ENCODE assay signal across 17 cellular contexts in genomic region chr11:97683733-97684132, GRCh38.
DNase-seq lines count a peak whose midpoint lies in the region; ATAC-seq and TF ChIP-seq lines count a peak whose summit lies in the region.
"Had no signal": no experiment of that assay in that cellular context is flagged by ENCODE, and none has a peak within 500 bp of the region (broad histone marks: within the 10 kb centered on the region; RNA-seq: fewer than 3 reads in every experiment).

No MANE protein-coding gene starts in this region.

- no peak overlapping the region for H3K27ac ChIP-seq in GM23338 (ENCODE audit: low read depth)

- peaks cover 6% of the 10 kb centered on the region; the same call in 1 of the 2 replicates for H3K4me1 ChIP-seq in GM23338 (ENCODE audit: insufficient read depth)

- 0 out of 2 replicates have a peak, but pooled peaks cover 4% of the 10 kb centered on the region for H3K9me2 ChIP-seq in GM23338 (ENCODE audit: insufficient read depth)

- H3K4me3 Mint-ChIP-seq in GM23338 = no peak overlapping the region
- no peak overlapping the region for H3K4me3 Mint-ChIP-seq in activated CD4-positive, alpha-beta T cell treated with anti-CD3 and anti-CD28 coated beads, Interleukin-2, amount 10 ng/mL, durations not matched to agents 7 days and 5 days
- H3K4me3 Mint-ChIP-seq: brain; nephron; stimulated activated naive B cell treated with anti-CD40 and anti-IgM and Interleukin-4, amounts not matched to agents 10 μg/mL and 1 μg/mL and 100 μg/mL, for 72 hours had no signal

- no peaks in the 10 kb centered on the region for H3K36me3 ChIP-seq in GM23338 (ENCODE audit: insufficient read depth)

- TF ChIP-seq CTCF in GM23338 (conservative IDR thresholded peaks at IDR 0.05; ENCODE audit: low read depth in 2 of 2) (peak; percentile 46 to 54), NB4 (IDR thresholded peaks at IDR 0.05; ENCODE audit: low read depth, low read length) (peak; percentile 26)

- TF ChIP-seq POLR2A in NB4 (IDR thresholded peaks at IDR 0.05; ENCODE audit: extremely low read depth, insufficient read length) = no peak

- H3K4me3 ChIP-seq in GM23338 (no peak overlapping the region), NB4 (ENCODE audit: low read depth, low read length) (no peak overlapping the region)

- no peak overlapping the region for H3K4me2 ChIP-seq in GM23338

- H3K27me3 ChIP-seq in GM23338 (ENCODE audit: insufficient read depth) = no peaks in the 10 kb centered on the region

- H4K20me1 ChIP-seq in GM23338 (replicated peaks; ENCODE audit: insufficient read depth) = no peaks in the 10 kb centered on the region

- peaks cover 13% of the 10 kb centered on the region for H3K4me1 Mint-ChIP-seq in GM23338
- no peaks in the 10 kb centered on the region for H3K4me1 Mint-ChIP-seq in activated CD4-positive, alpha-beta T cell treated with anti-CD3 and anti-CD28 coated beads, Interleukin-2, amount 10 ng/mL, durations not matched to agents 7 days and 5 days
- H3K4me1 Mint-ChIP-seq: nephron; stimulated activated naive B cell treated with anti-CD40 and anti-IgM and Interleukin-4, amounts not matched to agents 10 μg/mL and 1 μg/mL and 100 μg/mL, for 72 hours had no signal

- ATAC-seq in GM23338 = peak; percentile 99
- ATAC-seq in HG03469 (IDR thresholded peaks at IDR 0.05; ENCODE audit: unreplicated experiment) = no peak
- no peak for ATAC-seq in left cardiac atrium
- ATAC-seq: esophagus mucosa, left colon had no signal

- H3K27ac Mint-ChIP-seq in GM23338 = no peak overlapping the region
- H3K27ac Mint-ChIP-seq in activated CD4-positive, alpha-beta T cell treated with anti-CD3 and anti-CD28 coated beads, Interleukin-2, amount 10 ng/mL, durations not matched to agents 7 days and 5 days = no peak overlapping the region
- H3K27ac Mint-ChIP-seq: nephron; stimulated activated naive B cell treated with anti-CD40 and anti-IgM and Interleukin-4, amounts not matched to agents 10 μg/mL and 1 μg/mL and 100 μg/mL, for 72 hours had no signal

- DNase-seq in A172 (ENCODE audit: low spot score) (peak; percentile 14), GM23338 (ENCODE audit: low spot score) (peak; percentile 83), NB4 (ENCODE audit: low read depth) (peak; percentile 57), ecto neural progenitor cell (ENCODE audit: low spot score) (peak; percentile 42), NCI-H446 (lab: John Stamatoyannopoulos, UW) (no peak), left cardiac atrium (no peak)
- DNase-seq in activated CD4-positive, alpha-beta T cell treated with anti-CD3 and anti-CD28 coated beads, Interleukin-2, amount 10 ng/mL, durations not matched to agents 7 days and 5 days = no peak
- DNase-seq: activated T-cell treated with anti-CD3 and anti-CD28 coated beads for 4 hours; AML-193; Karpas-422; left colon; NCI-H526 treated with DMSO at 0.1 percent for 48 hours; stimulated activated naive B cell treated with anti-CD40 and anti-IgM and Interleukin-4, amounts not matched to agents 10 μg/mL and 1 μg/mL and 100 μg/mL, for 72 hours had no signal

- H3F3A ChIP-seq in GM23338 (replicated peaks; ENCODE audit: low read depth) = no peaks in the 10 kb centered on the region

- peak overlapping the region; percentile 83 for H2AFZ ChIP-seq in GM23338

- H3K36me3 Mint-ChIP-seq in GM23338 (ENCODE audit: low read depth) = no peaks in the 10 kb centered on the region
- H3K36me3 Mint-ChIP-seq in activated CD4-positive, alpha-beta T cell treated with anti-CD3 and anti-CD28 coated beads, Interleukin-2, amount 10 ng/mL, durations not matched to agents 7 days and 5 days (ENCODE audit: low read depth) = no peaks in the 10 kb centered on the region
- H3K36me3 Mint-ChIP-seq: brain; stimulated activated naive B cell treated with anti-CD40 and anti-IgM and Interleukin-4, amounts not matched to agents 10 μg/mL and 1 μg/mL and 100 μg/mL, for 72 hours had no signal

- H3K9me3 Mint-ChIP-seq in GM23338 = peaks cover 2% of the 10 kb centered on the region; the same call in 1 of the 3 replicates
- peaks cover 7% of the 10 kb centered on the region for H3K9me3 Mint-ChIP-seq in activated CD4-positive, alpha-beta T cell treated with anti-CD3 and anti-CD28 coated beads, Interleukin-2, amount 10 ng/mL, durations not matched to agents 7 days and 5 days

- intact Hi-C loops in left cardiac atrium (cut with DNase I) = no loop called here

- CTCF ChIA-PET in activated CD4-positive, alpha-beta T cell treated with anti-CD3 and anti-CD28 coated beads, Interleukin-2, amount 10 ng/mL, durations not matched to agents 7 days and 5 days (lab: Charles Lee) = no interaction called here

- POLR2A ChIA-PET in activated CD4-positive, alpha-beta T cell treated with anti-CD3 and anti-CD28 coated beads, Interleukin-2, amount 10 ng/mL, durations not matched to agents 7 days and 5 days (lab: Charles Lee) = no interaction called here

- no peaks in the 10 kb centered on the region for H3K79me2 ChIP-seq in GM23338 (replicated peaks; ENCODE audit: insufficient read depth)

- H3K27me3 Mint-ChIP-seq in GM23338 (ENCODE audit: insufficient read depth, low read depth, poor library complexity) = peaks cover 6% of the 10 kb centered on the region
- no peaks in the 10 kb centered on the region for H3K27me3 Mint-ChIP-seq in activated CD4-positive, alpha-beta T cell treated with anti-CD3 and anti-CD28 coated beads, Interleukin-2, amount 10 ng/mL, durations not matched to agents 7 days and 5 days
- H3K27me3 Mint-ChIP-seq: brain; stimulated activated naive B cell treated with anti-CD40 and anti-IgM and Interleukin-4, amounts not matched to agents 10 μg/mL and 1 μg/mL and 100 μg/mL, for 72 hours had no signal

TF ChIP-seq in GM23338, 12 proteins besides CTCF, POLR2A, EP300 and RAD21 (continues in another document):
- TF ChIP-seq EZH2phosphoT487 (IDR thresholded peaks at IDR 0.05; ENCODE audit: unreplicated experiment) (no peak), NANOG (IDR thresholded peaks at IDR 0.05; ENCODE audit: borderline replicate concordance) (no peak), JUNB (IDR thresholded peaks at IDR 0.05; ENCODE audit: unreplicated experiment) (peak; percentile 58), EZH2 (IDR thresholded peaks at IDR 0.05; ENCODE audit: low read depth, unreplicated experiment) (no peak), ETS1 (IDR thresholded peaks at IDR 0.05) (no peak), ZNF331 (CRISPR knock-in tag; IDR thresholded peaks at IDR 0.05; ENCODE audit: low read depth) (no peak)

Comparison
In these comparisons a context has a peak if more than half of its experiments do, and no peak if none do; other contexts are left out.
1. DNase-seq: peak in A172 (single experiment), GM23338 (single experiment), NB4 (single experiment) and ecto neural progenitor cell (single experiment); none in NCI-H446 (0 of 2), activated CD4-positive, alpha-beta T cell treated with anti-CD3 and anti-CD28 coated beads, Interleukin-2, amount 10 ng/mL, durations not matched to agents 7 days and 5 days (single experiment) and left cardiac atrium (single experiment).